11 cellular contexts compared by ENCODE assay signal in the genomic region with DNA sequence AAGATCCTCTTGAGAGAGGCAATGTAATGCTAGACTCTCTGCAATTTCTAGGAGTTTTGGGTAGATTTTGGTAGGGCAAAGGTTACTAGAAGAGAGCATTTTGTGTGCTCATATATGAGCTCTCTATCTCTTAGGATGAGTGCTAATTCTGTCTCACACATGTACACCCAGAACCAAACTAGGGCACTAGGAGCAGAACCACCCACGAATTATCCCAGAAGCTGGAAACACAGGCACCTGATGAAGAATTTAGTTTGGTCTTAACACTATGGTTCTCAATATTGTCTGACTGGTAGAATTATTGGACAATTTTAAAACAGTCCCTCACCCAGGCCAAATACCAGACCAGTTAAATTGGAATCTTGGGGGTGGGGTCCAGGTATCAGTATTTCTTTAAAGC.
"Had no signal": no experiment of that assay in that cellular context is flagged by ENCODE, and none has a peak within 500 bp of the region (broad histone marks: within the 10 kb centered on the region; RNA-seq: fewer than 3 reads in every experiment).

No MANE protein-coding gene starts in this region.

- H3K36me3 ChIP-seq: HAP-1 had no signal

- H3K4me3 ChIP-seq: GM23248, HAP-1, K562 had no signal

- DNase-seq: GM23248, GOT3, H7, HFFc6, IMR-90, KG1 had no signal

- H3K9me3 ChIP-seq: HAP-1 had no signal

- H3K9ac ChIP-seq: GM23248 had no signal

- H2AFZ ChIP-seq: GM23248 had no signal

- H3K4me1 ChIP-seq: HAP-1 had no signal

- H3K27ac ChIP-seq: GM23248, HL-60 had no signal

- ATAC-seq: HCT116, K562 had no signal

- FAIRE-seq: HTR-8/SVneo, K562 had no signal
